In genomic region chr18:2848879-2849254, GRCh38 we compare ENCODE assay signal across 14 cellular contexts. TPM values are rescaled to one million over a fixed set of nuclear protein-coding genes. Genes with fewer than 3 reads are reported as not detected.
DNase-seq lines count a peak whose midpoint lies in the region; ATAC-seq and TF ChIP-seq lines count a peak whose summit lies in the region.
"Had no signal": no experiment of that assay in that cellular context is flagged by ENCODE, and none has a peak within 500 bp of the region (broad histone marks: within the 10 kb centered on the region; RNA-seq: fewer than 3 reads in every experiment).

No MANE protein-coding gene starts in this region.

- H3K4me1 Mint-ChIP-seq in activated naive CD8-positive, alpha-beta T cell treated with anti-CD3 and anti-CD28 coated beads, Interleukin-2, amount 50 U/mL, for 24 hours, result peaks cover 39% of the 10 kb centered on the region

- H3K4me1 ChIP-seq in heart right ventricle, result peaks cover 0 to 45% (median 26%) of the 10 kb centered on the region in 9 donors
- peaks cover 37% of the 10 kb centered on the region for H3K4me1 ChIP-seq in lower lobe of right lung
- peaks cover 21% of the 10 kb centered on the region for H3K4me1 ChIP-seq in vagina

- peak overlapping the region; percentile 83 for H3K4me3 Mint-ChIP-seq in activated naive CD8-positive, alpha-beta T cell treated with anti-CD3 and anti-CD28 coated beads, Interleukin-2, amount 50 U/mL, for 24 hours

- no peak for TF ChIP-seq POLR2A in vagina (IDR thresholded peaks at IDR 0.05)

- peaks cover 53% of the 10 kb centered on the region for H3K27me3 Mint-ChIP-seq in activated naive CD8-positive, alpha-beta T cell treated with anti-CD3 and anti-CD28 coated beads, Interleukin-2, amount 50 U/mL, for 24 hours

- H3K4me3 ChIP-seq in heart right ventricle (peak overlapping the region in 6 of 10 donors; percentile 55 to 76 (median 59)), lower lobe of right lung (peak overlapping the region; percentile 62), vagina (peak overlapping the region; percentile 55 to 71)

- TF ChIP-seq CTCF in heart right ventricle (IDR thresholded peaks at IDR 0.05), result no peak
- TF ChIP-seq CTCF in lower lobe of right lung (IDR thresholded peaks at IDR 0.05), result no peak
- no peak for TF ChIP-seq CTCF in vagina (IDR thresholded peaks at IDR 0.05)

- H3K9me3 Mint-ChIP-seq in activated naive CD8-positive, alpha-beta T cell treated with anti-CD3 and anti-CD28 coated beads, Interleukin-2, amount 50 U/mL, for 24 hours, result no peaks in the 10 kb centered on the region

- no peak overlapping the region for H3K27ac Mint-ChIP-seq in activated naive CD8-positive, alpha-beta T cell treated with anti-CD3 and anti-CD28 coated beads, Interleukin-2, amount 50 U/mL, for 24 hours

- H3K36me3 ChIP-seq in heart right ventricle, result peaks cover 0 to 16% (median 0%) of the 10 kb centered on the region in 9 donors
- H3K36me3 ChIP-seq in lower lobe of right lung, result peaks cover 12% of the 10 kb centered on the region
- no peaks in the 10 kb centered on the region for H3K36me3 ChIP-seq in vagina
- H3K36me3 ChIP-seq: tibial artery had no signal

- no peak for ATAC-seq in heart right ventricle
- ATAC-seq in left cardiac atrium, result no peak
- no peak for ATAC-seq in activated naive CD8-positive, alpha-beta T cell treated with anti-CD3 and anti-CD28 coated beads, Interleukin-2, amount 50 U/mL, for 24 hours
- no peak for ATAC-seq in lower lobe of right lung
- ATAC-seq in GM21717 (IDR thresholded peaks at IDR 0.05; ENCODE audit: unreplicated experiment), result no peak

- intact Hi-C loops in heart right ventricle (cut with DNase I) (loop anchor here in 4 of 10 donors (5.0 to 10.0 kb wide), 3 partner anchors 53 to 58 kb away; no protein-coding TSS in a partner anchor), left cardiac atrium (cut with DNase I) (no loop called here), lower lobe of right lung (cut with DNase I) (no loop called here), vagina (cut with DNase I) (no loop called here)

- H3K36me3 Mint-ChIP-seq in activated naive CD8-positive, alpha-beta T cell treated with anti-CD3 and anti-CD28 coated beads, Interleukin-2, amount 50 U/mL, for 24 hours (ENCODE audit: low read depth), result peaks cover 3% of the 10 kb centered on the region

- H3K9me3 ChIP-seq in heart right ventricle (no peaks in the 10 kb centered on the region), lower lobe of right lung (no peaks in the 10 kb centered on the region), vagina (no peaks in the 10 kb centered on the region)
- H3K9me3 ChIP-seq: tibial artery had no signal

- H3K27me3 ChIP-seq in heart right ventricle (peaks cover 4 to 56% (median 29%) of the 10 kb centered on the region in 7 donors), lower lobe of right lung (ENCODE audit: low read depth) (peaks cover 40% of the 10 kb centered on the region), vagina (no peaks in the 10 kb centered on the region)

- H3K27ac ChIP-seq in heart right ventricle (peak overlapping the region in 5 of 10 donors; percentile 69 to 95 (median 76)), lower lobe of right lung (no peak overlapping the region), vagina (peak overlapping the region; percentile 86)
- H3K27ac ChIP-seq: tibial artery had no signal

- WGBS in heart right ventricle, 2 donors, result 6 to 13% methylated on average over 7 of the region's 7 CpGs

- DNase-seq in heart right ventricle (no peak), left cardiac atrium (no peak), lower lobe of right lung (no peak), vagina (ENCODE audit: extremely low spot score in 2 of 2) (no peak), middle frontal gyrus (ENCODE audit: extremely low spot score, low spot score) (no peak), NCI-H2029 treated with DMSO at 0.1 percent for 48 hours (lab: John Stamatoyannopoulos, UW) (no peak)
- no peak for DNase-seq in activated naive CD8-positive, alpha-beta T cell treated with anti-CD3 and anti-CD28 coated beads, Interleukin-2, amount 50 U/mL, for 24 hours
- DNase-seq: activated effector memory CD4-positive, alpha-beta T cell treated with anti-CD3 and anti-CD28 coated beads, Interleukin-2, amount 50 U/mL, for 16 hours; DMS79 treated with DMSO at 0.1 percent for 48 hours; NCI-H1092; NCI-H510A treated with DMSO at 0.1 percent for 48 hours; occipital lobe; tibial artery had no signal

RNA-seq across cellular contexts. Expression of gene EMILIN2, which starts 2.1 kb away (rescaled TPM):
- total RNA-seq in heart right ventricle, result 10 to 100 TPM in 9 of 10 donors, 1 to 10 TPM in 1; 9.5 to 50.5 (median 19.6) TPM
- polyA plus RNA-seq in heart right ventricle, result 10 to 100 TPM; 15.4 to 34.8 TPM
- total RNA-seq in left cardiac atrium, result 10 to 100 TPM; 12.2 to 17.8 TPM
- 51.5 TPM for total RNA-seq in lower lobe of right lung
- total RNA-seq in vagina, result 26.8 TPM
